In the genomic region with DNA sequence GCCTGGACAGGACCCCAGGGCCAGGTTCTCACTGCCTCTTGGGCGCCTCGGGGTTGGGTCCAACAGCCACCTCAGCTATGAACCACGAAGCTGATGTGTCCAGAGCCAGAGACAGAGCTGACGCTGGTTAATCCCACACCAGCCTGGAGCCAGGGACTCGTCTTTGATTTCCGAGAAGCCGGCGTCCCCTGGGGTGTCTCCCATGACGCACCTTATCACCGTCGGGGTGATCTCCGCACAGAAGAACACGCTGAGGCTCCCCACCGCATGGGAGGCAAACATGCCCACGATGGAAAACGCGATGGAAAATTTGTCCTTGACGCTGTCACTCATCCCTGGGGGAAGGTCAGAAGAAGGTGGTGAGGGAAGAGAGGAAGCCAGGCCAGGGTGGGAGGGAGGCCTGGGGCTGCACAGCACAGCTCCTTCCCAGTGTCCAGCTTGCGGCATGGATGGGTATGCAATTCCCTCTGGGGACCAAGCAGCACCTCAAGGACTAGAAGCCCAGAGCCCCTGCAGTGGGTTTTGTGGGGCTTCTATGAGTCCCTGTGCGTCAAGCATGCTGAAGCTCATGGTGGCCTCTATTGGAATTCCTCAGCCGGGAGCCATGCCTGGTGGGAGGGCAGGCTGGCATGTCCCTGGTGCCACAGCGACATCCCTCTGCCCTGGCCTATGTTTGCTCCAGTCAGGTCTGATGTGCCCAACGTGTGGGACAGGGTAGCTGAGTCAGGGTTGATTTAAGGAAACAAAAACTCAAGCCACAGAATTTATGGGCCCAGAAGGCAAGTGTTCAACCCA, we compare ENCODE assay signal across 2 cellular contexts.
TF ChIP-seq lines count a peak whose summit lies in the region.

No MANE protein-coding gene starts in this region.

TF ChIP-seq in GM23338, 12 proteins besides CTCF, POLR2A, EP300 and RAD21 (continues in another document):
- TF ChIP-seq, protein P1, sequence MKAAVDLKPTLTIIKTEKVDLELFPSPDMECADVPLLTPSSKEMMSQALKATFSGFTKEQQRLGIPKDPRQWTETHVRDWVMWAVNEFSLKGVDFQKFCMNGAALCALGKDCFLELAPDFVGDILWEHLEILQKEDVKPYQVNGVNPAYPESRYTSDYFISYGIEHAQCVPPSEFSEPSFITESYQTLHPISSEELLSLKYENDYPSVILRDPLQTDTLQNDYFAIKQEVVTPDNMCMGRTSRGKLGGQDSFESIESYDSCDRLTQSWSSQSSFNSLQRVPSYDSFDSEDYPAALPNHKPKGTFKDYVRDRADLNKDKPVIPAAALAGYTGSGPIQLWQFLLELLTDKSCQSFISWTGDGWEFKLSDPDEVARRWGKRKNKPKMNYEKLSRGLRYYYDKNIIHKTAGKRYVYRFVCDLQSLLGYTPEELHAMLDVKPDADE (IDR thresholded peaks at IDR 0.05): no peak
- TF ChIP-seq, protein P2, sequence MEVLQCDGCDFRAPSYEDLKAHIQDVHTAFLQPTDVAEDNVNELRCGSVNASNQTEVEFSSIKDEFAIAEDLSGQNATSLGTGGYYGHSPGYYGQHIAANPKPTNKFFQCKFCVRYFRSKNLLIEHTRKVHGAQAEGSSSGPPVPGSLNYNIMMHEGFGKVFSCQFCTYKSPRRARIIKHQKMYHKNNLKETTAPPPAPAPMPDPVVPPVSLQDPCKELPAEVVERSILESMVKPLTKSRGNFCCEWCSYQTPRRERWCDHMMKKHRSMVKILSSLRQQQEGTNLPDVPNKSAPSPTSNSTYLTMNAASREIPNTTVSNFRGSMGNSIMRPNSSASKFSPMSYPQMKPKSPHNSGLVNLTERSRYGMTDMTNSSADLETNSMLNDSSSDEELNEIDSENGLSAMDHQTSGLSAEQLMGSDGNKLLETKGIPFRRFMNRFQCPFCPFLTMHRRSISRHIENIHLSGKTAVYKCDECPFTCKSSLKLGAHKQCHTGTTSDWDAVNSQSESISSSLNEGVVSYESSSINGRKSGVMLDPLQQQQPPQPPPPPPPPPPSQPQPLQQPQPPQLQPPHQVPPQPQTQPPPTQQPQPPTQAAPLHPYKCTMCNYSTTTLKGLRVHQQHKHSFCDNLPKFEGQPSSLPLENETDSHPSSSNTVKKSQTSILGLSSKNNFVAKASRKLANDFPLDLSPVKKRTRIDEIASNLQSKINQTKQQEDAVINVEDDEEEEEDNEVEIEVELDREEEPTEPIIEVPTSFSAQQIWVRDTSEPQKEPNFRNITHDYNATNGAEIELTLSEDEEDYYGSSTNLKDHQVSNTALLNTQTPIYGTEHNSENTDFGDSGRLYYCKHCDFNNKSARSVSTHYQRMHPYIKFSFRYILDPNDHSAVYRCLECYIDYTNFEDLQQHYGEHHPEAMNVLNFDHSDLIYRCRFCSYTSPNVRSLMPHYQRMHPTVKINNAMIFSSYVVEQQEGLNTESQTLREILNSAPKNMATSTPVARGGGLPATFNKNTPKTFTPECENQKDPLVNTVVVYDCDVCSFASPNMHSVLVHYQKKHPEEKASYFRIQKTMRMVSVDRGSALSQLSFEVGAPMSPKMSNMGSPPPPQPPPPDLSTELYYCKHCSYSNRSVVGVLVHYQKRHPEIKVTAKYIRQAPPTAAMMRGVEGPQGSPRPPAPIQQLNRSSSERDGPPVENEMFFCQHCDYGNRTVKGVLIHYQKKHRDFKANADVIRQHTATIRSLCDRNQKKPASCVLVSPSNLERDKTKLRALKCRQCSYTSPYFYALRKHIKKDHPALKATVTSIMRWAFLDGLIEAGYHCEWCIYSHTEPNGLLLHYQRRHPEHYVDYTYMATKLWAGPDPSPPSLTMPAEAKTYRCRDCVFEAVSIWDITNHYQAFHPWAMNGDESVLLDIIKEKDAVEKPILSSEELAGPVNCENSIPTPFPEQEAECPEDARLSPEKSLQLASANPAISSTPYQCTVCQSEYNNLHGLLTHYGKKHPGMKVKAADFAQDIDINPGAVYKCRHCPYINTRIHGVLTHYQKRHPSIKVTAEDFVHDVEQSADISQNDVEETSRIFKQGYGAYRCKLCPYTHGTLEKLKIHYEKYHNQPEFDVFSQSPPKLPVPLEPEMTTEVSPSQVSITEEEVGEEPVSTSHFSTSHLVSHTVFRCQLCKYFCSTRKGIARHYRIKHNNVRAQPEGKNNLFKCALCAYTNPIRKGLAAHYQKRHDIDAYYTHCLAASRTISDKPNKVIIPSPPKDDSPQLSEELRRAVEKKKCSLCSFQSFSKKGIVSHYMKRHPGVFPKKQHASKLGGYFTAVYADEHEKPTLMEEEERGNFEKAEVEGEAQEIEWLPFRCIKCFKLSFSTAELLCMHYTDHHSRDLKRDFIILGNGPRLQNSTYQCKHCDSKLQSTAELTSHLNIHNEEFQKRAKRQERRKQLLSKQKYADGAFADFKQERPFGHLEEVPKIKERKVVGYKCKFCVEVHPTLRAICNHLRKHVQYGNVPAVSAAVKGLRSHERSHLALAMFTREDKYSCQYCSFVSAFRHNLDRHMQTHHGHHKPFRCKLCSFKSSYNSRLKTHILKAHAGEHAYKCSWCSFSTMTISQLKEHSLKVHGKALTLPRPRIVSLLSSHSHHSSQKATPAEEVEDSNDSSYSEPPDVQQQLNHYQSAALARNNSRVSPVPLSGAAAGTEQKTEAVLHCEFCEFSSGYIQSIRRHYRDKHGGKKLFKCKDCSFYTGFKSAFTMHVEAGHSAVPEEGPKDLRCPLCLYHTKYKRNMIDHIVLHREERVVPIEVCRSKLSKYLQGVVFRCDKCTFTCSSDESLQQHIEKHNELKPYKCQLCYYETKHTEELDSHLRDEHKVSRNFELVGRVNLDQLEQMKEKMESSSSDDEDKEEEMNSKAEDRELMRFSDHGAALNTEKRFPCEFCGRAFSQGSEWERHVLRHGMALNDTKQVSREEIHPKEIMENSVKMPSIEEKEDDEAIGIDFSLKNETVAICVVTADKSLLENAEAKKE (CRISPR knock-in tag; IDR thresholded peaks at IDR 0.05): no peak
- no peak for TF ChIP-seq NANOG (IDR thresholded peaks at IDR 0.05; ENCODE audit: borderline replicate concordance)
- no peak for TF ChIP-seq EZH2 (IDR thresholded peaks at IDR 0.05; ENCODE audit: low read depth, unreplicated experiment)
- no peak for TF ChIP-seq EZH2phosphoT487 (IDR thresholded peaks at IDR 0.05; ENCODE audit: unreplicated experiment)
- no peak for TF ChIP-seq JUNB (IDR thresholded peaks at IDR 0.05; ENCODE audit: unreplicated experiment)
- TF ChIP-seq CREB1 (CRISPR knock-in tag; IDR thresholded peaks at IDR 0.05; ENCODE audit: low read depth): no peak
- no peak for TF ChIP-seq STAT1 (IDR thresholded peaks at IDR 0.05; ENCODE audit: unreplicated experiment)

TF ChIP-seq in GM12891, 5 proteins besides CTCF, POLR2A, EP300 and RAD21:
- TF ChIP-seq POU2F2 (IDR thresholded peaks at IDR 0.05; ENCODE audit: low read depth, low read length) (no peak), TAF1 (IDR thresholded peaks at IDR 0.05; ENCODE audit: low read depth, low read length) (no peak), POLR2AphosphoS5 (IDR thresholded peaks at IDR 0.05; ENCODE audit: low read depth, low read length) (no peak), SPI1 (IDR thresholded peaks at IDR 0.05; ENCODE audit: low read depth, low read length) (no peak), PAX5 (IDR thresholded peaks at IDR 0.05; ENCODE audit: insufficient read depth, low read length, severe bottlenecking) (no peak)
